Comparison of ENCODE assay signal across 1 cellular context in genomic region chr12:48681738-48682532, GRCh38.
A peak's percentile ranks its signal among the peaks of the same experiment; 100 is the strongest.
TF ChIP-seq lines count a peak whose summit lies in the region.

Gene KANSL2 (minus strand): TSS chr12:48682238. CDS start chr12:48681632, 606 bp downstream.

TF ChIP-seq in WTC11, 78 proteins besides CTCF, POLR2A, EP300 and RAD21 (continued from another document):
- TF ChIP-seq HMGXB4 (CRISPR knock-in tag; IDR thresholded peaks at IDR 0.05) (peak; percentile 52), FOXP1 (CRISPR knock-in tag; IDR thresholded peaks at IDR 0.05; ENCODE audit: borderline replicate concordance) (peak; percentile 63; the same call in 1 of the 2 replicates), CREB1 (CRISPR knock-in tag; IDR thresholded peaks at IDR 0.05) (0 out of 2 replicates have a peak, but pooled peaks have one; percentile 65), PREB (CRISPR knock-in tag; IDR thresholded peaks at IDR 0.05; ENCODE audit: borderline replicate concordance) (0 out of 2 replicates have a peak, but pooled peaks have one; percentile 53), FOXK1 (CRISPR knock-in tag; IDR thresholded peaks at IDR 0.05) (0 out of 2 replicates have a peak, but pooled peaks have one; percentile 15), PRDM15 (CRISPR knock-in tag; IDR thresholded peaks at IDR 0.05) (no peak), NFATC4 (CRISPR knock-in tag; IDR thresholded peaks at IDR 0.05) (no peak), NR1H2 (CRISPR knock-in tag; IDR thresholded peaks at IDR 0.05) (0 out of 2 replicates have a peak, but pooled peaks have one; percentile 27), CBFB (CRISPR knock-in tag; IDR thresholded peaks at IDR 0.05; ENCODE audit: low read depth) (no peak), ZNF425 (CRISPR knock-in tag; conservative IDR thresholded peaks at IDR 0.05) (no peak), SMAD3 (CRISPR knock-in tag; IDR thresholded peaks at IDR 0.05; ENCODE audit: borderline replicate concordance) (0 out of 2 replicates have a peak, but pooled peaks have one; percentile 14), AR (CRISPR knock-in tag; IDR thresholded peaks at IDR 0.05) (no peak), ATF3 (CRISPR knock-in tag; conservative IDR thresholded peaks at IDR 0.05) (no peak), ARID4B (CRISPR knock-in tag; IDR thresholded peaks at IDR 0.05; ENCODE audit: borderline replicate concordance) (peak; percentile 75), ELF4 (CRISPR knock-in tag; IDR thresholded peaks at IDR 0.05; ENCODE audit: low read depth) (0 out of 2 replicates have a peak, but pooled peaks have one; percentile 36), CREM (CRISPR knock-in tag; IDR thresholded peaks at IDR 0.05) (peak; percentile 75), SP1 (CRISPR knock-in tag; conservative IDR thresholded peaks at IDR 0.05) (peak; percentile 86), MAX (CRISPR knock-in tag; IDR thresholded peaks at IDR 0.05) (peak; percentile 89), GABPB1 (CRISPR knock-in tag; IDR thresholded peaks at IDR 0.05) (peak; percentile 54; the same call in 1 of the 2 replicates), FOXJ3 (CRISPR knock-in tag; IDR thresholded peaks at IDR 0.05; ENCODE audit: borderline replicate concordance) (0 out of 2 replicates have a peak, but pooled peaks have one; percentile 29), IRF1 (CRISPR knock-in tag; IDR thresholded peaks at IDR 0.05) (0 out of 2 replicates have a peak, but pooled peaks have one; percentile 69), HMGA2 (CRISPR knock-in tag; IDR thresholded peaks at IDR 0.05) (peak; percentile 4; the same call in 1 of the 2 replicates), USF1 (CRISPR knock-in tag; IDR thresholded peaks at IDR 0.05) (peak; percentile 40; the same call in 1 of the 2 replicates), ZNF263 (CRISPR knock-in tag; IDR thresholded peaks at IDR 0.05; ENCODE audit: low read depth) (no peak), AFF4 (CRISPR knock-in tag; IDR thresholded peaks at IDR 0.05; ENCODE audit: borderline replicate concordance) (0 out of 2 replicates have a peak, but pooled peaks have one; percentile 39), TEAD1 (CRISPR knock-in tag; IDR thresholded peaks at IDR 0.05) (0 out of 2 replicates have a peak, but pooled peaks have one; percentile 57)
